ENCODE assay signal across 9 cellular contexts in genomic region chr12:510071-510825, GRCh38. TPM values are rescaled to one million over a fixed set of nuclear protein-coding genes. Genes with fewer than 3 reads are reported as not detected.
DNase-seq lines count a peak whose midpoint lies in the region; ATAC-seq, FAIRE-seq and TF ChIP-seq lines count a peak whose summit lies in the region.
"Had no signal": no experiment of that assay in that cellular context is flagged by ENCODE, and none has a peak within 500 bp of the region (broad histone marks: within the 10 kb centered on the region; RNA-seq: fewer than 3 reads in every experiment).

No MANE protein-coding gene starts in this region.

- H3K27me3 Mint-ChIP-seq in neural progenitor cell (ENCODE audit: insufficient read depth, low read depth) = peaks cover 7% of the 10 kb centered on the region
- H3K27me3 Mint-ChIP-seq in activated naive CD4-positive, alpha-beta T cell treated with anti-CD3 and anti-CD28 coated beads for 36 hours (ENCODE audit: low read depth) = no peaks in the 10 kb centered on the region

- H3K36me3 Mint-ChIP-seq in neural progenitor cell = peaks cover 1% of the 10 kb centered on the region
- no peaks in the 10 kb centered on the region for H3K36me3 Mint-ChIP-seq in activated naive CD4-positive, alpha-beta T cell treated with anti-CD3 and anti-CD28 coated beads for 36 hours (ENCODE audit: low read depth)
- H3K36me3 Mint-ChIP-seq: activated naive CD8-positive, alpha-beta T cell treated with anti-CD3 and anti-CD28 coated beads for 36 hours had no signal

- H3F3A ChIP-seq in neural progenitor cell (ENCODE audit: low read depth) = peaks cover 30% of the 10 kb centered on the region

- H3K4me1 ChIP-seq in neural progenitor cell = peaks cover 29% of the 10 kb centered on the region

- peaks cover 27% of the 10 kb centered on the region for H3K4me1 Mint-ChIP-seq in neural progenitor cell
- H3K4me1 Mint-ChIP-seq in activated naive CD4-positive, alpha-beta T cell treated with anti-CD3 and anti-CD28 coated beads for 36 hours (ENCODE audit: low read depth) = no peaks in the 10 kb centered on the region
- H3K4me1 Mint-ChIP-seq: activated naive CD8-positive, alpha-beta T cell treated with anti-CD3 and anti-CD28 coated beads for 36 hours had no signal

- H3K9me3 Mint-ChIP-seq in neural progenitor cell = peaks cover 16% of the 10 kb centered on the region
- H3K9me3 Mint-ChIP-seq in activated naive CD4-positive, alpha-beta T cell treated with anti-CD3 and anti-CD28 coated beads for 36 hours = no peaks in the 10 kb centered on the region
- H3K9me3 Mint-ChIP-seq: activated naive CD8-positive, alpha-beta T cell treated with anti-CD3 and anti-CD28 coated beads for 36 hours had no signal

- H3K9me3 ChIP-seq in neural progenitor cell (ENCODE audit: low read depth) = no peaks in the 10 kb centered on the region

- no peaks in the 10 kb centered on the region for H3K27me3 ChIP-seq in neural progenitor cell

- no peak for TF ChIP-seq POLR2A in GM12891 (IDR thresholded peaks at IDR 0.05; ENCODE audit: low read depth, low read length)

- no peaks in the 10 kb centered on the region for H3K36me3 ChIP-seq in neural progenitor cell

- ATAC-seq in esophagus mucosa = peak; percentile 83
- ATAC-seq in GM18511 (IDR thresholded peaks at IDR 0.05; ENCODE audit: unreplicated experiment) = no peak

- FAIRE-seq in GM12891 (lab: Jason Lieb, UNC) = no peak

- no peak for TF ChIP-seq CTCF in neural progenitor cell (IDR thresholded peaks at IDR 0.05)

- no peak overlapping the region for H3K9ac ChIP-seq in neural progenitor cell

- H2AFZ ChIP-seq in neural progenitor cell (replicated peaks) = no peak overlapping the region

- no peaks in the 10 kb centered on the region for H4K20me1 ChIP-seq in neural progenitor cell (ENCODE audit: low read depth)

- peak overlapping the region; percentile 25 for H3K4me3 ChIP-seq in neural progenitor cell

- H3K4me3 Mint-ChIP-seq in neural progenitor cell = peak overlapping the region; percentile 67
- H3K4me3 Mint-ChIP-seq in activated naive CD4-positive, alpha-beta T cell treated with anti-CD3 and anti-CD28 coated beads for 36 hours = no peak overlapping the region
- H3K4me3 Mint-ChIP-seq: activated naive CD8-positive, alpha-beta T cell treated with anti-CD3 and anti-CD28 coated beads for 36 hours had no signal

- intact Hi-C loops in activated naive CD4-positive, alpha-beta T cell treated with anti-CD3 and anti-CD28 coated beads for 36 hours (cut with micrococcal nuclease) = no loop called here

- DNase-seq in ELF-1 (ENCODE audit: low read depth, low spot score) (peak; percentile 84), NCI-H226 (peak; percentile 21), neural progenitor cell (ENCODE audit: low spot score) (peak; percentile 84), NCI-H128 (lab: John Stamatoyannopoulos, UW; ENCODE audit: unreplicated experiment) (no peak), GM12891 (ENCODE audit: insufficient read length, low spot score) (no peak)
- DNase-seq in activated naive CD4-positive, alpha-beta T cell treated with anti-CD3 and anti-CD28 coated beads for 36 hours = no peak
- DNase-seq: activated naive CD8-positive, alpha-beta T cell treated with anti-CD3 and anti-CD28 coated beads for 36 hours had no signal

- H3K4me2 ChIP-seq in neural progenitor cell = peak overlapping the region; percentile 70

- no peaks in the 10 kb centered on the region for H3K79me2 ChIP-seq in neural progenitor cell (ENCODE audit: low read depth)

- peak overlapping the region; percentile 79 for H3K27ac ChIP-seq in neural progenitor cell

- CTCF ChIA-PET in activated naive CD4-positive, alpha-beta T cell treated with anti-CD3 and anti-CD28 coated beads for 36 hours (lab: Charles Lee) = interaction anchor here (1.5 kb wide), 1 partner anchor 9 kb away, joined by 3 read pairs; no protein-coding TSS in a partner anchor

- peak overlapping the region; percentile 17 for H3K27ac Mint-ChIP-seq in neural progenitor cell
- H3K27ac Mint-ChIP-seq in activated naive CD4-positive, alpha-beta T cell treated with anti-CD3 and anti-CD28 coated beads for 36 hours = no peak overlapping the region
- H3K27ac Mint-ChIP-seq: activated naive CD8-positive, alpha-beta T cell treated with anti-CD3 and anti-CD28 coated beads for 36 hours had no signal

TF ChIP-seq in GM12891, 5 proteins besides CTCF, POLR2A, EP300 and RAD21:
- TF ChIP-seq POLR2AphosphoS5 (IDR thresholded peaks at IDR 0.05; ENCODE audit: low read depth, low read length) = no peak
- no peak for TF ChIP-seq SPI1 (IDR thresholded peaks at IDR 0.05; ENCODE audit: low read depth, low read length)
- no peak for TF ChIP-seq POU2F2 (IDR thresholded peaks at IDR 0.05; ENCODE audit: low read depth, low read length)
- TF ChIP-seq TAF1 (IDR thresholded peaks at IDR 0.05; ENCODE audit: low read depth, low read length) = no peak
- TF ChIP-seq PAX5 (IDR thresholded peaks at IDR 0.05; ENCODE audit: insufficient read depth, low read length, severe bottlenecking) = no peak

RNA-seq across cellular contexts. Expression of gene B4GALNT3, which starts 50.5 kb away (rescaled TPM):
- total RNA-seq in esophagus mucosa (25.9 TPM), neural progenitor cell (ENCODE audit: low replicate concordance) (29.0 and 30.8 TPM in 2 replicates)
- total RNA-seq in activated naive CD4-positive, alpha-beta T cell treated with anti-CD3 and anti-CD28 coated beads for 36 hours = 1 to 10 TPM; 1.1 to 1.2 TPM
- 0.08 TPM for polyA plus RNA-seq in GM12891 (2012; ENCODE audit: low read depth, missing spikeins)

Comparison
In these comparisons a context has a peak if more than half of its experiments do, and no peak if none do; other contexts are left out.
1. DNase-seq: peak in ELF-1 (single experiment), NCI-H226 (single experiment) and neural progenitor cell (single experiment); none in activated naive CD4-positive, alpha-beta T cell treated with anti-CD3 and anti-CD28 coated beads for 36 hours (single experiment), NCI-H128 (single experiment) and GM12891 (single experiment).
2. RNA of gene B4GALNT3, which starts 50.5 kb away (total RNA-seq): 29.0 to 30.8 TPM in neural progenitor cell and 25.9 TPM in esophagus mucosa (single experiment); 1.1 to 1.2 TPM in activated naive CD4-positive, alpha-beta T cell treated with anti-CD3 and anti-CD28 coated beads for 36 hours; every median in the first group is over 10 times any median in the second.